15 cellular contexts compared by ENCODE assay signal in genomic region chr17:149231-149630, GRCh38. TPM values are rescaled to one million over a fixed set of nuclear protein-coding genes. Genes with fewer than 3 reads are reported as not detected.
DNase-seq lines count a peak whose midpoint lies in the region; ATAC-seq and TF ChIP-seq lines count a peak whose summit lies in the region.
"Had no signal": no experiment of that assay in that cellular context is flagged by ENCODE, and none has a peak within 500 bp of the region (broad histone marks: within the 10 kb centered on the region; RNA-seq: fewer than 3 reads in every experiment).

No MANE protein-coding gene starts in this region.

- H3K4me2 ChIP-seq in GM23338 (no peak overlapping the region), HCT116 (ENCODE audit: low read length) (no peak overlapping the region)

- H4K20me1 ChIP-seq in GM23338 (replicated peaks; ENCODE audit: insufficient read depth) (no peaks in the 10 kb centered on the region), HCT116 (ENCODE audit: insufficient read depth) (no peaks in the 10 kb centered on the region)

- H3F3A ChIP-seq in GM23338 (replicated peaks; ENCODE audit: low read depth), result no peaks in the 10 kb centered on the region

- H2AFZ ChIP-seq in GM23338 (no peak overlapping the region), HCT116 (ENCODE audit: low read depth, low read length, poor library complexity, severe bottlenecking) (no peak overlapping the region)

- RAD21 ChIA-PET in HCT116 (lab: Charles Lee; ENCODE audit: low non-redundant PET in 1 of 2, low total read pairs in 2 of 2, uncharacterized antibody in 2 of 2, unreplicated experiment in 2 of 2), result no interaction called here

- CTCF ChIA-PET in HCT116 (lab: Charles Lee), result interaction anchor here (1.6 kb wide), 1 partner anchor 551 kb away, joined by 6 read pairs; no protein-coding TSS in a partner anchor

- H3K36me3 ChIP-seq in GM23338 (ENCODE audit: insufficient read depth) (no peaks in the 10 kb centered on the region), HCT116 (ENCODE audit: control insufficient read depth in 1 of 2, insufficient read depth in 2 of 2, low read length in 2 of 2) (no peaks in the 10 kb centered on the region; a peak in 1 of 4 replicates)
- H3K36me3 ChIP-seq: BE2C had no signal

- H3K9me2 ChIP-seq in GM23338 (ENCODE audit: insufficient read depth) (no peaks in the 10 kb centered on the region), HCT116 (ENCODE audit: insufficient read depth) (no peaks in the 10 kb centered on the region)

- H3K79me2 ChIP-seq in GM23338 (replicated peaks; ENCODE audit: insufficient read depth) (no peaks in the 10 kb centered on the region), HCT116 (ENCODE audit: insufficient read depth, low read length) (no peaks in the 10 kb centered on the region)

- H3K27me3 ChIP-seq in GM23338 (ENCODE audit: insufficient read depth) (no peaks in the 10 kb centered on the region), HCT116 (ENCODE audit: insufficient read depth, low read length) (no peaks in the 10 kb centered on the region)
- H3K27me3 ChIP-seq: BE2C had no signal

- no TSS peak for BruUV-seq in HCT116 (replicated peaks; lab: Mats Ljungman, UMichigan)

- POLR2A ChIA-PET in HCT116 (lab: Charles Lee), result no interaction called here

- ATAC-seq in GM23338 (no peak), HCT116 (no peak), sciatic nerve (no peak), HG03354 (IDR thresholded peaks at IDR 0.05; ENCODE audit: poor library complexity, severe bottlenecking, unreplicated experiment) (no peak), GM18867 (IDR thresholded peaks at IDR 0.05; ENCODE audit: unreplicated experiment) (no peak)

- no peak overlapping the region for H3K27ac Mint-ChIP-seq in GM23338
- H3K27ac Mint-ChIP-seq: CD4-positive, alpha-beta T cell had no signal

- H3K9ac ChIP-seq in HCT116 (ENCODE audit: low read length), result no peak overlapping the region

- H3K4me1 ChIP-seq in GM23338 (ENCODE audit: insufficient read depth), result no peaks in the 10 kb centered on the region; the same call in 1 of the 2 replicates
- no peaks in the 10 kb centered on the region; a peak in 1 of 4 replicates for H3K4me1 ChIP-seq in HCT116 (ENCODE audit: control insufficient read depth in 1 of 2, insufficient read depth in 2 of 2, low read length in 2 of 2)
- H3K4me1 ChIP-seq: BE2C had no signal

- H3K4me3 Mint-ChIP-seq in GM23338, result no peak overlapping the region
- H3K4me3 Mint-ChIP-seq: CD4-positive, alpha-beta T cell had no signal

- TF ChIP-seq CTCF in GM23338 (conservative IDR thresholded peaks at IDR 0.05; ENCODE audit: low read depth in 2 of 2), result peak; percentile 47 to 55
- peak in 1 of 3 experiments; percentile 20; a peak in 1 of 6 replicates for TF ChIP-seq CTCF in HCT116 (IDR thresholded peaks at IDR 0.05 in 2 of 3, conservative IDR thresholded peaks at IDR 0.05 in 1 of 3; ENCODE audit: borderline replicate concordance in 1 of 3, insufficient read depth in 1 of 3, low read depth in 2 of 3, low read length in 2 of 3)
- TF ChIP-seq CTCF in epithelial cell of proximal tubule (conservative IDR thresholded peaks at IDR 0.05; ENCODE audit: low read depth, low read length), result peak; percentile 24

- H3K4me3 ChIP-seq in GM23338 (no peak overlapping the region), HCT116 (replicated peaks in 1 of 2; ENCODE audit: low read depth in 1 of 2, low read length in 2 of 2) (no peak overlapping the region), epithelial cell of proximal tubule (ENCODE audit: low read depth, low read length) (no peak overlapping the region)

- no peak for TF ChIP-seq POLR2A in HCT116 (IDR thresholded peaks at IDR 0.05; ENCODE audit: borderline replicate concordance, extremely low read depth, insufficient read depth, insufficient read length)

- H3K36me3 Mint-ChIP-seq in GM23338 (ENCODE audit: low read depth), result no peaks in the 10 kb centered on the region

- H3K9me3 Mint-ChIP-seq in GM23338, result no peaks in the 10 kb centered on the region
- H3K9me3 Mint-ChIP-seq: CD4-positive, alpha-beta T cell had no signal

- H3K9me3 ChIP-seq in HCT116 (ENCODE audit: control insufficient read depth in 1 of 2, insufficient read depth in 1 of 2, low read depth in 1 of 2, low read length in 2 of 2), result no peaks in the 10 kb centered on the region
- H3K9me3 ChIP-seq: BE2C had no signal

- DNase-seq in GM23338 (ENCODE audit: low spot score) (no peak), HCT116 (ENCODE audit: low read depth, low spot score) (no peak), epithelial cell of proximal tubule (ENCODE audit: low read depth) (no peak), sciatic nerve (ENCODE audit: low spot score) (peak; percentile 22), cerebellar cortex (ENCODE audit: low spot score) (no peak)
- DNase-seq in activated effector memory CD4-positive, alpha-beta T cell treated with Interleukin-2 at 50 U/mL for 16 hours, result no peak
- DNase-seq: BE2C, KBM-7, NCI-H1436, NCI-H2081, NCI-H748 treated with DMSO at 0.1 percent for 48 hours had no signal

- H3K27ac ChIP-seq in GM23338 (ENCODE audit: low read depth), result no peak overlapping the region
- no peak overlapping the region for H3K27ac ChIP-seq in HCT116 (ENCODE audit: low read depth, low read length)

- intact Hi-C loops in HCT116 (cut with micrococcal nuclease), result no loop called here
- intact Hi-C loops in sciatic nerve (cut with DNase I), result no loop called here

- no peaks in the 10 kb centered on the region for H3K4me1 Mint-ChIP-seq in GM23338

- peak; percentile 27; the same call in 1 of the 2 replicates for TF ChIP-seq RAD21 in HCT116 (IDR thresholded peaks at IDR 0.05; ENCODE audit: low read depth)

- H3K27me3 Mint-ChIP-seq in GM23338 (ENCODE audit: insufficient read depth, low read depth, poor library complexity), result peaks cover 8% of the 10 kb centered on the region
- H3K27me3 Mint-ChIP-seq: CD4-positive, alpha-beta T cell had no signal

TF ChIP-seq in GM23338, 12 proteins besides CTCF, POLR2A, EP300 and RAD21 (continues in another document):
- TF ChIP-seq JUNB (IDR thresholded peaks at IDR 0.05; ENCODE audit: unreplicated experiment), result no peak
- no peak for TF ChIP-seq ETS1 (IDR thresholded peaks at IDR 0.05)
- TF ChIP-seq STAT1 (IDR thresholded peaks at IDR 0.05; ENCODE audit: unreplicated experiment), result no peak
- TF ChIP-seq ZNF331 (CRISPR knock-in tag; IDR thresholded peaks at IDR 0.05; ENCODE audit: low read depth), result no peak

TF ChIP-seq in HCT116, 20 proteins besides CTCF, POLR2A, EP300 and RAD21 (continues in another document):
- TF ChIP-seq TCF7L2 (IDR thresholded peaks at IDR 0.05; ENCODE audit: borderline replicate concordance, extremely low read depth, insufficient read depth, insufficient read length) (no peak), ZFX (IDR thresholded peaks at IDR 0.05) (no peak), CEBPB (IDR thresholded peaks at IDR 0.05; ENCODE audit: low read depth) (no peak), SP1 (IDR thresholded peaks at IDR 0.05; ENCODE audit: low read depth) (no peak), ZNF274 (IDR thresholded peaks at IDR 0.05; ENCODE audit: low read depth, low read length) (no peak), SRF (IDR thresholded peaks at IDR 0.05; ENCODE audit: low read depth) (no peak), EGR1 (IDR thresholded peaks at IDR 0.05; ENCODE audit: low read depth) (no peak), ATF3 (IDR thresholded peaks at IDR 0.05) (no peak), JUND (IDR thresholded peaks at IDR 0.05) (no peak), ELF1 (IDR thresholded peaks at IDR 0.05; ENCODE audit: borderline replicate concordance, low read depth) (no peak), POLR2AphosphoS5 (IDR thresholded peaks at IDR 0.05; ENCODE audit: low read depth, low read length) (no peak), REST (IDR thresholded peaks at IDR 0.05; ENCODE audit: low read depth) (no peak), EZH2phosphoT487 (IDR thresholded peaks at IDR 0.05; ENCODE audit: borderline replicate concordance) (no peak)

RNA-seq across cellular contexts. Expression of gene SCGB1C2, which starts 11.9 kb away (rescaled TPM):
- not detected in 2 replicates for total RNA-seq in GM23338 (2014; rRNA removed; shearing (Covaris generic))
- not detected in 2 replicates for polyA plus RNA-seq in GM23338 (2016; fragmentation: Nextera tagmentation; extraction: Ambion mirVana)
- total RNA-seq in HCT116 (2021; ENCODE audit: unreplicated experiment) (not detected), epithelial cell of proximal tubule (not detected in 2 replicates), sciatic nerve (not detected)
- not detected in 2 replicates for polyA plus RNA-seq in HCT116 (2012)
- total RNA-seq: CD4-positive, alpha-beta T cell; NCI-H460 had no signal

RNA-seq across cellular contexts. Expression of gene DOC2B, which starts 32.2 kb away (rescaled TPM):
- total RNA-seq in GM23338 (2014; rRNA removed; shearing (Covaris generic)), result 2.4 and 3.8 TPM in 2 replicates
- polyA plus RNA-seq in GM23338 (2016; fragmentation: Nextera tagmentation; extraction: Ambion mirVana), result 0.42 and 0.66 TPM in 2 replicates
- total RNA-seq in HCT116 (2021; ENCODE audit: unreplicated experiment) (15.2 TPM), epithelial cell of proximal tubule (18.1 and 29.7 TPM in 2 replicates), sciatic nerve (27.2 TPM)
- polyA plus RNA-seq in HCT116 (2012), result 7.5 and 9.8 TPM in 2 replicates
